ENCODE assay signal across 32 cellular contexts in genomic region chr12:109783135-109783964, GRCh38. TPM values are rescaled to one million over a fixed set of nuclear protein-coding genes. Genes with fewer than 3 reads are reported as not detected.
DNase-seq lines count a peak whose midpoint lies in the region; ATAC-seq, FAIRE-seq and TF ChIP-seq lines count a peak whose summit lies in the region.
"Had no signal": no experiment of that assay in that cellular context is flagged by ENCODE, and none has a peak within 500 bp of the region (broad histone marks: within the 10 kb centered on the region; RNA-seq: fewer than 3 reads in every experiment).

No MANE protein-coding gene starts in this region.

- CTCF ChIA-PET in H1 (lab: Charles Lee; ENCODE audit: partially characterized antibody) = interaction anchor here (1.0 to 4.4 kb wide), 3 partner anchors 8 to 64 kb away, joined by 3 to 16 read pairs (median 3); no protein-coding TSS in a partner anchor

- H3F3A ChIP-seq in MM.1S (ENCODE audit: insufficient read depth, low read length) = no peaks in the 10 kb centered on the region

- H3K4me3 Mint-ChIP-seq in stimulated activated naive CD8-positive, alpha-beta T cell treated with anti-CD3 and anti-CD28 coated beads, Interleukin-15, amount 100 ng/mL, for 72 hours = no peak overlapping the region
- no peak overlapping the region for H3K4me3 Mint-ChIP-seq in type B pancreatic cell
- H3K4me3 Mint-ChIP-seq: CD8-positive, alpha-beta T cell had no signal

- H2BK15ac ChIP-seq in H1 (ENCODE audit: low read length) (no peak overlapping the region), mesenchymal stem cell (ENCODE audit: low read depth, poor library complexity, severe bottlenecking) (no peak overlapping the region)

- H2BK5ac ChIP-seq in H1 (ENCODE audit: low read depth, low read length) = no peak overlapping the region
- H2BK5ac ChIP-seq in mesenchymal stem cell (ENCODE audit: low read depth, low read length, poor library complexity, severe bottlenecking) = no peak overlapping the region

- H3K27ac ChIP-seq in H1 (ENCODE audit: low read depth, low read length) (no peak overlapping the region), mesenchymal stem cell (ENCODE audit: low read length, poor library complexity, severe bottlenecking) (no peak overlapping the region), MM.1S (ENCODE audit: low read length) (no peak overlapping the region)
- H3K27ac ChIP-seq: A549, C4-2B had no signal

- H3K9me3 Mint-ChIP-seq in stimulated activated naive CD8-positive, alpha-beta T cell treated with anti-CD3 and anti-CD28 coated beads, Interleukin-15, amount 100 ng/mL, for 72 hours = peaks cover 0 to 6% of the 10 kb centered on the region in 2 donors
- no peaks in the 10 kb centered on the region for H3K9me3 Mint-ChIP-seq in type B pancreatic cell
- H3K9me3 Mint-ChIP-seq: CD8-positive, alpha-beta T cell had no signal

- peak; percentile 33 for ATAC-seq in stimulated activated naive CD8-positive, alpha-beta T cell treated with anti-CD3 and anti-CD28 coated beads, Interleukin-15, amount 100 ng/mL, for 72 hours
- no peak for ATAC-seq in stimulated activated naive CD8-positive, alpha-beta T cell treated with anti-CD3 and anti-CD28 coated beads, Interleukin-15, Interleukin-2, amounts not matched to agents 100 U/mL and 50 U/mL, for 24 hours
- ATAC-seq: CD8-positive, alpha-beta T cell; GM12878; HCT116; PC-3 had no signal

- H2AFZ ChIP-seq in H1 (ENCODE audit: low read length) = no peak overlapping the region
- no peak overlapping the region for H2AFZ ChIP-seq in mesenchymal stem cell (ENCODE audit: low read depth, low read length)
- no peak overlapping the region for H2AFZ ChIP-seq in MM.1S (ENCODE audit: low read length)

- H3K79me1 ChIP-seq in H1 (ENCODE audit: low read depth, low read length) (no peaks in the 10 kb centered on the region), mesenchymal stem cell (replicated peaks; ENCODE audit: low read length, poor library complexity, severe bottlenecking) (no peaks in the 10 kb centered on the region)

- no peak overlapping the region for H3K56ac ChIP-seq in H1 (replicated peaks; ENCODE audit: insufficient read length, low read depth, low read length)

- no peak overlapping the region for H3K27ac Mint-ChIP-seq in stimulated activated naive CD8-positive, alpha-beta T cell treated with anti-CD3 and anti-CD28 coated beads, Interleukin-15, amount 100 ng/mL, for 72 hours
- H3K27ac Mint-ChIP-seq in type B pancreatic cell = no peak overlapping the region
- H3K27ac Mint-ChIP-seq: CD8-positive, alpha-beta T cell had no signal

- peaks cover 11% of the 10 kb centered on the region for H3K27me3 Mint-ChIP-seq in stimulated activated naive CD8-positive, alpha-beta T cell treated with anti-CD3 and anti-CD28 coated beads, Interleukin-15, amount 100 ng/mL, for 72 hours
- H3K27me3 Mint-ChIP-seq in type B pancreatic cell = no peaks in the 10 kb centered on the region

- no peak for TF ChIP-seq RAD21 in H1 (IDR thresholded peaks at IDR 0.05 in 1 of 2, conservative IDR thresholded peaks at IDR 0.05 in 1 of 2; ENCODE audit: low read depth in 2 of 2, low read length in 2 of 2)

- TF ChIP-seq POLR2A in H1 (IDR thresholded peaks at IDR 0.05; ENCODE audit: control extremely low read depth in 1 of 2, low read depth in 2 of 2, low read length in 2 of 2) = no peak

- H3K23ac ChIP-seq in H1 (ENCODE audit: insufficient read length) (no peak overlapping the region), mesenchymal stem cell (ENCODE audit: low read length in 2 of 2) (no peak overlapping the region)

- no peaks in the 10 kb centered on the region for H3K9me2 ChIP-seq in MM.1S (replicated peaks; ENCODE audit: insufficient read depth, low read length)

- H3K79me2 ChIP-seq in H1 (ENCODE audit: control insufficient read depth in 1 of 2, insufficient read depth in 2 of 2, low read length in 2 of 2) = no peaks in the 10 kb centered on the region
- H3K79me2 ChIP-seq in MM.1S (ENCODE audit: low read length) = no peaks in the 10 kb centered on the region

- H2BK20ac ChIP-seq in H1 (ENCODE audit: low read length) = no peak overlapping the region

- H2BK120ac ChIP-seq in H1 (replicated peaks; ENCODE audit: low read depth, low read length) = no peak overlapping the region
- H2BK120ac ChIP-seq in mesenchymal stem cell (ENCODE audit: low read depth, low read length) = no peak overlapping the region

- no peaks in the 10 kb centered on the region for H3K4me1 ChIP-seq in H1 (replicated peaks in 1 of 4; ENCODE audit: control insufficient read depth in 3 of 4, insufficient read depth in 4 of 4, low read length in 3 of 4)
- no peaks in the 10 kb centered on the region for H3K4me1 ChIP-seq in mesenchymal stem cell (ENCODE audit: control insufficient read depth, insufficient read depth, low read depth, low read length)
- H3K4me1 ChIP-seq in MM.1S (ENCODE audit: low read length) = no peaks in the 10 kb centered on the region
- H3K4me1 ChIP-seq: A549 had no signal

- no peak overlapping the region; the same call in 1 of the 2 replicates for H3K18ac ChIP-seq in H1 (ENCODE audit: extremely low read depth, low read length)
- H3K18ac ChIP-seq in mesenchymal stem cell (ENCODE audit: low read depth in 1 of 2, low read length in 2 of 2) = no peak overlapping the region

- H4K91ac ChIP-seq in H1 (replicated peaks; ENCODE audit: insufficient read length, low read length) (no peak overlapping the region), mesenchymal stem cell (ENCODE audit: low read length) (peak overlapping the region; percentile 7)

- H4K20me1 ChIP-seq in H1 (replicated peaks in 1 of 2; ENCODE audit: control insufficient read depth in 1 of 2, insufficient read depth in 2 of 2, low read length in 2 of 2) (peaks cover 0 to 2% of the 10 kb centered on the region in 2 experiments), MM.1S (ENCODE audit: insufficient read depth, low read length) (no peaks in the 10 kb centered on the region)

- POLR2A ChIA-PET in H1 (lab: Charles Lee; ENCODE audit: partially characterized antibody) = interaction anchor here (0.9 kb wide), 2 partner anchors 11 to 29 kb away, joined by 3 read pairs; no protein-coding TSS in a partner anchor

- H3K4me2 ChIP-seq in H1 (ENCODE audit: insufficient read depth in 1 of 2, low read depth in 2 of 2, low read length in 2 of 2) (no peak overlapping the region), mesenchymal stem cell (ENCODE audit: low read length, poor library complexity, severe bottlenecking) (no peak overlapping the region), MM.1S (ENCODE audit: low read depth, low read length) (no peak overlapping the region)
- H3K4me2 ChIP-seq: A549 had no signal

- H4K5ac ChIP-seq in H1 (ENCODE audit: insufficient read length, low read depth, low read length) = no peak overlapping the region

- no peaks in the 10 kb centered on the region for H3K36me3 Mint-ChIP-seq in type B pancreatic cell
- H3K36me3 Mint-ChIP-seq: CD8-positive, alpha-beta T cell had no signal

- no peak for TF ChIP-seq EP300 in H1 (IDR thresholded peaks at IDR 0.05; ENCODE audit: borderline replicate concordance in 1 of 2, low read depth in 2 of 2, low read length in 2 of 2)

- H3K4me3 ChIP-seq in H1 (ENCODE audit: extremely low read depth in 1 of 4, insufficient read depth in 2 of 4, low read depth in 3 of 4, low read length in 4 of 4) (no peak overlapping the region), mesenchymal stem cell (ENCODE audit: insufficient read depth in 1 of 2, low read depth in 1 of 2, low read length in 2 of 2) (no peak overlapping the region), MM.1S (ENCODE audit: low read length) (no peak overlapping the region)
- H3K4me3 ChIP-seq: A549, GM12878 had no signal

- H3K36me3 ChIP-seq in H1 (ENCODE audit: control insufficient read depth in 2 of 4, insufficient read depth in 4 of 4, low read length in 3 of 4) (no peaks in the 10 kb centered on the region), mesenchymal stem cell (ENCODE audit: control insufficient read depth in 1 of 2, insufficient read depth in 2 of 2, low read depth in 1 of 2, low read length in 2 of 2) (peaks cover 4 to 11% of the 10 kb centered on the region in 2 experiments), MM.1S (replicated peaks; ENCODE audit: insufficient read depth, low read length) (no peaks in the 10 kb centered on the region)

- no peak for DNase-seq in stimulated activated naive CD8-positive, alpha-beta T cell treated with anti-CD3 and anti-CD28 coated beads, Interleukin-15, amount 100 ng/mL, for 72 hours
- DNase-seq in stimulated activated naive CD8-positive, alpha-beta T cell treated with anti-CD3 and anti-CD28 coated beads, Interleukin-15, Interleukin-2, amounts not matched to agents 100 U/mL and 50 U/mL, for 24 hours = no peak
- DNase-seq in H1 (ENCODE audit: low read depth in 1 of 2, low spot score in 2 of 2) (no peak), mesenchymal stem cell (no peak), type B pancreatic cell (ENCODE audit: extremely low spot score, unreplicated experiment) (peak; percentile 65), COLO829 (ENCODE audit: low spot score) (no peak), MM.1S (no peak), A172 (ENCODE audit: low spot score) (no peak)
- DNase-seq: CD8-positive, alpha-beta T cell; DMS 273 treated with DMSO at 0.1 percent for 48 hours; DMS79; EL; GDM1; GOT3; Karpas-422; NCI-H1092 treated with DMSO at 0.1 percent for 48 hours; NCI-H1436; NCI-H187; NCI-H2081 treated with DMSO at 0.1 percent for 48 hours; NCI-H2171; NCI-H226; NCI-H524; NCI-H748 treated with DMSO at 0.1 percent for 48 hours; NK-92 treated with Interleukin-12 subunit alpha and Interleukin-12 subunit beta, amount 100 ng/mL, for 24 hours; RPMI8226; SHP77 had no signal

- H3K27me3 ChIP-seq in H1 (replicated peaks in 1 of 4; ENCODE audit: control insufficient read depth in 3 of 4, extremely low read depth in 1 of 4, insufficient read depth in 3 of 4, low read length in 3 of 4) (no peaks in the 10 kb centered on the region), mesenchymal stem cell (ENCODE audit: control insufficient read depth in 1 of 2, insufficient read depth in 1 of 2, low read length in 2 of 2) (peaks cover 0 to 18% of the 10 kb centered on the region in 2 experiments), MM.1S (replicated peaks; ENCODE audit: insufficient read depth, low read length) (no peaks in the 10 kb centered on the region; the same call in 1 of the 2 replicates)

- H2BK12ac ChIP-seq in H1 (ENCODE audit: low read depth, low read length) (no peak overlapping the region), mesenchymal stem cell (ENCODE audit: low read length in 2 of 2) (no peak overlapping the region)

- H3K9me3 ChIP-seq in H1 (ENCODE audit: insufficient read depth in 2 of 2, low read depth in 1 of 2, low read length in 1 of 2) (no peaks in the 10 kb centered on the region; a peak in 1 of 4 replicates), mesenchymal stem cell (ENCODE audit: control insufficient read depth, low read length) (peaks cover 14% of the 10 kb centered on the region), MM.1S (replicated peaks; ENCODE audit: insufficient read depth, low read length) (no peaks in the 10 kb centered on the region)

- TF ChIP-seq CTCF in H1 (IDR thresholded peaks at IDR 0.05; ENCODE audit: control extremely low read depth in 1 of 3, insufficient read depth in 1 of 3, low read depth in 1 of 3, low read length in 3 of 3) (no peak), type B pancreatic cell (conservative IDR thresholded peaks at IDR 0.05) (no peak), MM.1S (IDR thresholded peaks at IDR 0.05; ENCODE audit: low read length) (no peak)

- H2AK5ac ChIP-seq in H1 (ENCODE audit: low read depth, low read length) (no peak overlapping the region), mesenchymal stem cell (ENCODE audit: low read length, severe bottlenecking) (no peak overlapping the region)

- WGBS in H1 (ENCODE audit: extremely low coverage in 1 of 2, insufficient coverage in 1 of 2, insufficient read length in 1 of 2, insufficient replicate concordance in 2 of 2, low coverage in 1 of 2, low lambda C conversion rate in 2 of 2, missing lambda C conversion rate in 1 of 2), 2 experiments = 88% methylated on average over 28 of the region's 28 CpGs; no CpG with 5 or more reads in 1 of the 2 experiments
- 90% methylated on average over 28 of the region's 28 CpGs for WGBS in mesenchymal stem cell

- H3K4me1 Mint-ChIP-seq in stimulated activated naive CD8-positive, alpha-beta T cell treated with anti-CD3 and anti-CD28 coated beads, Interleukin-15, amount 100 ng/mL, for 72 hours = no peaks in the 10 kb centered on the region
- peaks cover 3% of the 10 kb centered on the region for H3K4me1 Mint-ChIP-seq in type B pancreatic cell (ENCODE audit: unreplicated experiment)

- no peak overlapping the region; the same call in 1 of the 2 replicates for H4K8ac ChIP-seq in H1 (ENCODE audit: extremely low read depth, insufficient read depth, low read length)
- H4K8ac ChIP-seq in mesenchymal stem cell (ENCODE audit: low read length) = no peak overlapping the region

- no peaks in the 10 kb centered on the region for H3K23me2 ChIP-seq in H1 (ENCODE audit: low read depth, low read length)

- H3K9ac ChIP-seq in H1 (replicated peaks in 1 of 4; ENCODE audit: extremely low read depth in 1 of 4, low read depth in 3 of 4, low read length in 3 of 4) (no peak overlapping the region), mesenchymal stem cell (ENCODE audit: low read length) (no peak overlapping the region), MM.1S (ENCODE audit: low read length) (no peak overlapping the region)

- H3K14ac ChIP-seq in H1 (ENCODE audit: insufficient read length) (no peak overlapping the region), mesenchymal stem cell (ENCODE audit: low read length in 2 of 2) (peak overlapping the region in 1 of 2 experiments; percentile 35)

- H3K4ac ChIP-seq in H1 (replicated peaks; ENCODE audit: insufficient read length, low read depth, low read length) (no peak overlapping the region), mesenchymal stem cell (ENCODE audit: low read depth in 1 of 2, low read length in 2 of 2) (no peak overlapping the region)

- FAIRE-seq in H1 (lab: Jason Lieb, UNC) = no peak
- FAIRE-seq: A549, GM12878 had no signal

RNA-seq across cellular contexts. Expression of gene TRPV4, which starts 49.8 kb away (rescaled TPM):
- total RNA-seq in H1 (2021; fragmentation: NEBNext Ultra II Directional; extraction: Animal tissue kit (Norgen Biotek cat#: 25700)) = 2.1 and 2.5 TPM in 2 replicates
- polyA plus RNA-seq in H1 (2011; rRNA removed) = 6.2 and 6.4 TPM in 2 replicates
- 3.3 TPM for polyA plus RNA-seq in H1 (2011; cell fraction: cytosol; rRNA removed)
- polyA plus RNA-seq in H1 (2011; cell fraction: nucleus; rRNA removed) = 7.3 TPM
- polyA plus RNA-seq in H1 (2012, experiment 1 of 2) = 1.8 to 3.5 TPM (median 2.6 TPM) in 4 replicates
- 2.1 TPM for polyA plus RNA-seq in H1 (2012, experiment 2 of 2)
- 3.2 TPM for polyA plus RNA-seq in H1 (2013, experiment 1 of 2)
- 3.2 TPM for polyA plus RNA-seq in H1 (2013, experiment 2 of 2)
- 6.7 and 9.3 TPM in 2 replicates for polyA minus RNA-seq in H1 (2011; rRNA and poly(A)+ RNA removed)
- 2.4 TPM for polyA minus RNA-seq in H1 (2011; cell fraction: cytosol; rRNA and poly(A)+ RNA removed)
- polyA minus RNA-seq in H1 (2011; cell fraction: nucleus; rRNA and poly(A)+ RNA removed) = 4.8 TPM
- 2.7 TPM for polyA plus RNA-seq in mesenchymal stem cell (2013, experiment 1 of 2)
- polyA plus RNA-seq in mesenchymal stem cell (2013, experiment 2 of 2) = 2.7 TPM
- 2.1 and 3.1 TPM in 2 replicates for total RNA-seq in type B pancreatic cell (ENCODE audit: low replicate concordance)
- not detected in 2 replicates for total RNA-seq in A172 (2014; rRNA removed; shearing (Covaris generic))
- total RNA-seq: CD8-positive, alpha-beta T cell; GM12878; HT-29 had no signal
- polyA plus RNA-seq: GM12878 had no signal
